25 cellular contexts compared by ENCODE assay signal in the genomic region with DNA sequence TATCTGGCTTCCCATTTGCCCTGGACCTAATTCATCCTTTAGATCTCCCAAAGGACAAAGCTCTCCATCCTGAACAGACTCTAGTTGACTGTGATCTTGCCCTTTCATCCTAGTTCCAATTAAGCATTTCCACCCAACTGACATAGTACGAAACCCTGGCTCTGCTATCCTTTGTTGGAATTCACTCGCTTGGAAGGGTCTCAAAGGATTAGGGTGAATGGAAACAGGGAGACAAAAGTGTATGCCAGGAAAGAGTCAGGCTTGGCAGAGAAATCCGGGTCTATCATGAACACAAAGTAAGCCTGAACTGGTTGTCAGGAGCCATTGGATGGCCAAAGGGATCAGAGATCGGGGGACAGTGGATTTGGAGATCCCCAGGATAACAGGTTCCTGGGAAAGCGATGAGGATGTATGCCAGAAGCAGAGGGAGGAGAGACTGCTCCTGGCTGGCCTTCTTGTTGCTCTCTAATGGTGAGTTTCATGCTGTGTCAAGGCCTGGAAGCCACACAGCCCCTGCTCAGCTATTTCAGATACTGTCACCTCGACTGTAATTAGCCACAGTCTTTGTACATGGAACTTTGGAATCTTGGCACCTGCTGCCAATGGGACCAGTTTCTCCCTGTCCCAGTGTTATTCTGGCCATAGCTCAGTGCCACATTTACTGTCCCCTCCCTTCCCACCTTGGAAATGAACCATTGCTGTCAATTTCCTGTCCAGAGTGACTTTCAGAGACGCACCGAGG.
A peak's percentile ranks its signal among the peaks of the same experiment; 100 is the strongest.
DNase-seq lines count a peak whose midpoint lies in the region; ATAC-seq and TF ChIP-seq lines count a peak whose summit lies in the region.
"Had no signal": no experiment of that assay in that cellular context is flagged by ENCODE, and none has a peak within 500 bp of the region (broad histone marks: within the 10 kb centered on the region; RNA-seq: fewer than 3 reads in every experiment).

No MANE protein-coding gene starts in this region.

- DNase-seq in Ammon's horn (ENCODE audit: low spot score) (peak; percentile 34), cerebellar cortex (ENCODE audit: low spot score) (peak; percentile 30), left ventricle myocardium inferior (no peak), midbrain (lab: John Stamatoyannopoulos, UW) (peak; percentile 14), upper lobe of right lung (no peak), testis (no peak)
- no peak for DNase-seq in activated CD4-positive, alpha-beta T cell treated with anti-CD3 and anti-CD28 coated beads, Interleukin-2, amount 50 U/mL, for 48 hours
- DNase-seq: CD4-positive, CD25-positive, alpha-beta regulatory T cell; GM23248; H9; Karpas-422; NCI-H1092 treated with DMSO at 0.1 percent for 48 hours; NCI-H1436; NCI-H1930; NCI-H446 treated with DMSO at 0.1 percent for 48 hours; NCI-H526; NCI-H82; NK-92 treated with Interleukin-12 subunit alpha and Interleukin-12 subunit beta, amount 100 ng/mL, for 24 hours; PC-9; RPMI8226; SHP77 treated with DMSO at 0.1 percent for 48 hours had no signal

- H3K36me3 ChIP-seq in left ventricle myocardium inferior (no peaks in the 10 kb centered on the region), upper lobe of right lung (no peaks in the 10 kb centered on the region), testis (ENCODE audit: low read depth, missing control alignments) (no peaks in the 10 kb centered on the region)
- H3K36me3 ChIP-seq: BLaER1 had no signal

- no peaks in the 10 kb centered on the region for H3K9me3 ChIP-seq in left ventricle myocardium inferior (replicated peaks)
- H3K9me3 ChIP-seq in upper lobe of right lung, result no peaks in the 10 kb centered on the region
- H3K9me3 ChIP-seq in testis, result no peaks in the 10 kb centered on the region
- H3K9me3 ChIP-seq: BLaER1 had no signal

- TF ChIP-seq POLR2A in testis (IDR thresholded peaks at IDR 0.05), result no peak

- intact Hi-C loops in left ventricle myocardium inferior (cut with micrococcal nuclease), result loop anchor here (10.0 kb wide), 1 partner anchor 755 kb away; no protein-coding TSS in a partner anchor
- intact Hi-C loops in upper lobe of right lung (cut with DNase I), result no loop called here
- intact Hi-C loops in testis (cut with DNase I; ENCODE audit: low total_unique reads), result no loop called here

- no peaks in the 10 kb centered on the region for H3K27me3 ChIP-seq in left ventricle myocardium inferior (ENCODE audit: low read depth)
- no peaks in the 10 kb centered on the region for H3K27me3 ChIP-seq in upper lobe of right lung
- H3K27me3 ChIP-seq in testis, result no peaks in the 10 kb centered on the region
- H3K27me3 ChIP-seq: BLaER1 had no signal

- peak overlapping the region; percentile 12 for H3K27ac ChIP-seq in left ventricle myocardium inferior (replicated peaks)
- H3K27ac ChIP-seq in upper lobe of right lung, result no peak overlapping the region
- H3K27ac ChIP-seq in testis, result no peak overlapping the region
- H3K27ac ChIP-seq: BLaER1, GM23248, PC-9, SK-N-MC had no signal

- 78 to 79% methylated on average over 8 of the region's 8 CpGs for WGBS in testis, 2 donors

- no peak for ATAC-seq in upper lobe of right lung
- no peak for ATAC-seq in HG02852 (IDR thresholded peaks at IDR 0.05; ENCODE audit: unreplicated experiment)
- ATAC-seq: HepG2 had no signal

- peaks cover 14% of the 10 kb centered on the region for H3K4me1 ChIP-seq in left ventricle myocardium inferior
- no peaks in the 10 kb centered on the region for H3K4me1 ChIP-seq in upper lobe of right lung
- peaks cover 3% of the 10 kb centered on the region for H3K4me1 ChIP-seq in testis
- H3K4me1 ChIP-seq: BLaER1 had no signal

- H3K4me3 ChIP-seq in left ventricle myocardium inferior (no peak overlapping the region), upper lobe of right lung (no peak overlapping the region), testis (no peak overlapping the region)
- H3K4me3 ChIP-seq: BLaER1, GM23248, PC-9, SK-N-MC had no signal

- TF ChIP-seq CTCF in left ventricle myocardium inferior (IDR thresholded peaks at IDR 0.05; ENCODE audit: borderline replicate concordance) (no peak), upper lobe of right lung (IDR thresholded peaks at IDR 0.05) (no peak), testis (IDR thresholded peaks at IDR 0.05) (no peak)

Comparison
In these comparisons a context has a peak if more than half of its experiments do, and no peak if none do; other contexts are left out.
1. DNase-seq: peak in Ammon's horn (single experiment), cerebellar cortex (single experiment) and midbrain (single experiment); none in left ventricle myocardium inferior (single experiment), activated CD4-positive, alpha-beta T cell treated with anti-CD3 and anti-CD28 coated beads, Interleukin-2, amount 50 U/mL, for 48 hours (0 of 2), upper lobe of right lung (single experiment) and testis (single experiment).